Comparison of ENCODE assay signal across 8 cellular contexts in the genomic region with DNA sequence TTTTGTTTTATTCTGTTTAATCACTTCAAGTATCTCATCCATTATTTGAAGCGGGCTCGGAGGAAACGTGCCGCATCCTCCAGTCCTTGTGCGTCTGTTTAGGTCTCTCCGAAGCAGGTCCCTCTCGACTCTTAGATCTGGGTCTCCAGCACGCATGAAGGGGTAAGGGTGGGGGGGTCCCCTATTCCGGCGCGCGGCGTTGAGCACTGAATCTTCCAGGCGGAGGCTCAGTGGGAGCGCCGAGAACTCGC. TPM values are rescaled to one million over a fixed set of nuclear protein-coding genes. Genes with fewer than 3 reads are reported as not detected.
DNase-seq lines count a peak whose midpoint lies in the region; FAIRE-seq and TF ChIP-seq lines count a peak whose summit lies in the region.
"Had no signal": no experiment of that assay in that cellular context is flagged by ENCODE, and none has a peak within 500 bp of the region (broad histone marks: within the 10 kb centered on the region; RNA-seq: fewer than 3 reads in every experiment).

No MANE protein-coding gene starts in this region.

- H3K4me2 ChIP-seq in keratinocyte (ENCODE audit: control insufficient read depth, extremely low read depth, insufficient read depth, low read depth, low read length): peak overlapping the region; percentile 62

- H4K20me1 ChIP-seq in keratinocyte (ENCODE audit: control insufficient read depth, extremely low read depth, insufficient read depth, low read length): no peaks in the 10 kb centered on the region

- DNase-seq in keratinocyte (ENCODE audit: low read depth, low spot score) (no peak), stomach (no peak), glomerular visceral epithelial cell (ENCODE audit: extremely low spot score) (no peak), COR-L47 (lab: John Stamatoyannopoulos, UW) (no peak), cerebellar nuclear complex (lab: John Stamatoyannopoulos, UW) (no peak)

- H3K27ac ChIP-seq in HEK293 (ENCODE audit: extremely low read depth, low read depth, low read length) (peak overlapping the region; percentile 88), keratinocyte (ENCODE audit: control insufficient read depth, insufficient read depth, low read length) (no peak overlapping the region), stomach (no peak overlapping the region)

- CTCF ChIA-PET in HEK293 (lab: Yijun Ruan, JAX): interaction anchor here (0.7 to 1.3 kb wide), 2 partner anchors 9 to 24 kb away, joined by 3 to 6 read pairs; no protein-coding TSS in a partner anchor

- no peak for TF ChIP-seq CTCF in HEK293 (tag by site-specific recombination; IDR thresholded peaks at IDR 0.05)
- TF ChIP-seq CTCF in keratinocyte (optimal IDR thresholded peaks at IDR 0.05 in 1 of 3, IDR thresholded peaks at IDR 0.05 in 1 of 3, conservative IDR thresholded peaks at IDR 0.05 in 1 of 3; ENCODE audit: extremely low read depth in 1 of 3, insufficient read depth in 2 of 3, low read length in 3 of 3): no peak
- no peak for TF ChIP-seq CTCF in stomach (IDR thresholded peaks at IDR 0.05)

- H3K36me3 Mint-ChIP-seq in activated naive CD8-positive, alpha-beta T cell: peaks cover 5% of the 10 kb centered on the region

- no peak for TF ChIP-seq POLR2A in stomach (IDR thresholded peaks at IDR 0.05)

- no peak for TF ChIP-seq EP300 in stomach (IDR thresholded peaks at IDR 0.05)

- FAIRE-seq in keratinocyte (lab: Jason Lieb, UNC): no peak

- no peak overlapping the region for H2AFZ ChIP-seq in keratinocyte (ENCODE audit: control insufficient read depth, low read length)

- H3K4me3 Mint-ChIP-seq in activated naive CD8-positive, alpha-beta T cell: peak overlapping the region; percentile 88

- peaks cover 9% of the 10 kb centered on the region; the same call in 1 of the 2 replicates for H3K4me1 ChIP-seq in HEK293 (ENCODE audit: control insufficient read depth, insufficient read depth, low read length)
- H3K4me1 ChIP-seq in keratinocyte (ENCODE audit: control insufficient read depth, extremely low read depth, insufficient read depth, low read length): peaks cover 14% of the 10 kb centered on the region
- H3K4me1 ChIP-seq in stomach: peaks cover 25 to 31% (median 29%) of the 10 kb centered on the region in 4 donors

- H3K27me3 ChIP-seq in keratinocyte (ENCODE audit: control insufficient read depth, extremely low read depth, insufficient read depth, low read length) (peaks cover 57% of the 10 kb centered on the region), stomach (peaks cover 0 to 69% (median 27%) of the 10 kb centered on the region in 3 donors)

- no peaks in the 10 kb centered on the region for H3K79me2 ChIP-seq in keratinocyte (ENCODE audit: control insufficient read depth, insufficient read depth, low read length)

- WGBS in stomach, 5 donors: 0 to 5% (median 2%) methylated on average over 13 to 17 of the region's 17 CpGs

- H3K4me3 ChIP-seq in HEK293 (ENCODE audit: low read depth, low read length) (peak overlapping the region; percentile 75), keratinocyte (ENCODE audit: control insufficient read depth in 2 of 3, extremely low read depth in 1 of 3, insufficient read depth in 2 of 3, low read depth in 1 of 3, low read length in 3 of 3) (peak overlapping the region in 1 of 3 experiments; percentile 50), stomach (peak overlapping the region; percentile 46 to 68 (median 51))

- H3K9ac ChIP-seq in keratinocyte (ENCODE audit: control insufficient read depth, extremely low read depth, insufficient read depth, low read length): no peak overlapping the region

- H3K36me3 ChIP-seq in HEK293 (ENCODE audit: control insufficient read depth in 2 of 2, insufficient read depth in 1 of 2, low read length in 2 of 2) (no peaks in the 10 kb centered on the region), keratinocyte (ENCODE audit: control insufficient read depth in 2 of 2, extremely low read depth in 1 of 2, insufficient read depth in 2 of 2, low read length in 2 of 2) (no peaks in the 10 kb centered on the region), stomach (no peaks in the 10 kb centered on the region)

- intact Hi-C loops in stomach (cut with DNase I; ENCODE audit: low total_unique reads): no loop called here

- H3K27ac Mint-ChIP-seq in activated naive CD8-positive, alpha-beta T cell: no peak overlapping the region

- peaks cover 23% of the 10 kb centered on the region for H3K4me1 Mint-ChIP-seq in activated naive CD8-positive, alpha-beta T cell (ENCODE audit: low read depth)

- dilution Hi-C loops in keratinocyte (cut with MboI; ENCODE audit: extremely low pct_ligation_motif_present, low sequenced_read_pairs): no loop called here

- H3K27me3 Mint-ChIP-seq in activated naive CD8-positive, alpha-beta T cell: peaks cover 42% of the 10 kb centered on the region

- H3K9me3 ChIP-seq in HEK293 (ENCODE audit: control insufficient read depth, insufficient read depth, low read depth, low read length) (no peaks in the 10 kb centered on the region), keratinocyte (ENCODE audit: control insufficient read depth, low read depth, low read length) (no peaks in the 10 kb centered on the region), stomach (peaks cover 9 to 21% (median 16%) of the 10 kb centered on the region in 4 donors)

- H3K9me1 ChIP-seq in keratinocyte (ENCODE audit: control insufficient read depth, extremely low read depth, insufficient read depth, low read length): no peaks in the 10 kb centered on the region

- POLR2A ChIA-PET in HEK293 (lab: Yijun Ruan, JAX): interaction anchor here (0.9 to 1.9 kb wide), 3 partner anchors 13 to 201 kb away, joined by 3 to 4 read pairs (median 3); no protein-coding TSS in a partner anchor

- H3K9me3 Mint-ChIP-seq in activated naive CD8-positive, alpha-beta T cell (ENCODE audit: low read depth): peaks cover 20% of the 10 kb centered on the region

TF ChIP-seq in HEK293, 187 proteins besides CTCF, POLR2A, EP300 and RAD21 (continues in another document):
- TF ChIP-seq SP7 (tag by site-specific recombination; IDR thresholded peaks at IDR 0.05) (0 out of 2 replicates have a peak, but pooled peaks have one; percentile 48), ZNF48 (tag by site-specific recombination; IDR thresholded peaks at IDR 0.05) (no peak), ZNF513 (tag by site-specific recombination; IDR thresholded peaks at IDR 0.05) (no peak)
- TF ChIP-seq, protein P1, sequence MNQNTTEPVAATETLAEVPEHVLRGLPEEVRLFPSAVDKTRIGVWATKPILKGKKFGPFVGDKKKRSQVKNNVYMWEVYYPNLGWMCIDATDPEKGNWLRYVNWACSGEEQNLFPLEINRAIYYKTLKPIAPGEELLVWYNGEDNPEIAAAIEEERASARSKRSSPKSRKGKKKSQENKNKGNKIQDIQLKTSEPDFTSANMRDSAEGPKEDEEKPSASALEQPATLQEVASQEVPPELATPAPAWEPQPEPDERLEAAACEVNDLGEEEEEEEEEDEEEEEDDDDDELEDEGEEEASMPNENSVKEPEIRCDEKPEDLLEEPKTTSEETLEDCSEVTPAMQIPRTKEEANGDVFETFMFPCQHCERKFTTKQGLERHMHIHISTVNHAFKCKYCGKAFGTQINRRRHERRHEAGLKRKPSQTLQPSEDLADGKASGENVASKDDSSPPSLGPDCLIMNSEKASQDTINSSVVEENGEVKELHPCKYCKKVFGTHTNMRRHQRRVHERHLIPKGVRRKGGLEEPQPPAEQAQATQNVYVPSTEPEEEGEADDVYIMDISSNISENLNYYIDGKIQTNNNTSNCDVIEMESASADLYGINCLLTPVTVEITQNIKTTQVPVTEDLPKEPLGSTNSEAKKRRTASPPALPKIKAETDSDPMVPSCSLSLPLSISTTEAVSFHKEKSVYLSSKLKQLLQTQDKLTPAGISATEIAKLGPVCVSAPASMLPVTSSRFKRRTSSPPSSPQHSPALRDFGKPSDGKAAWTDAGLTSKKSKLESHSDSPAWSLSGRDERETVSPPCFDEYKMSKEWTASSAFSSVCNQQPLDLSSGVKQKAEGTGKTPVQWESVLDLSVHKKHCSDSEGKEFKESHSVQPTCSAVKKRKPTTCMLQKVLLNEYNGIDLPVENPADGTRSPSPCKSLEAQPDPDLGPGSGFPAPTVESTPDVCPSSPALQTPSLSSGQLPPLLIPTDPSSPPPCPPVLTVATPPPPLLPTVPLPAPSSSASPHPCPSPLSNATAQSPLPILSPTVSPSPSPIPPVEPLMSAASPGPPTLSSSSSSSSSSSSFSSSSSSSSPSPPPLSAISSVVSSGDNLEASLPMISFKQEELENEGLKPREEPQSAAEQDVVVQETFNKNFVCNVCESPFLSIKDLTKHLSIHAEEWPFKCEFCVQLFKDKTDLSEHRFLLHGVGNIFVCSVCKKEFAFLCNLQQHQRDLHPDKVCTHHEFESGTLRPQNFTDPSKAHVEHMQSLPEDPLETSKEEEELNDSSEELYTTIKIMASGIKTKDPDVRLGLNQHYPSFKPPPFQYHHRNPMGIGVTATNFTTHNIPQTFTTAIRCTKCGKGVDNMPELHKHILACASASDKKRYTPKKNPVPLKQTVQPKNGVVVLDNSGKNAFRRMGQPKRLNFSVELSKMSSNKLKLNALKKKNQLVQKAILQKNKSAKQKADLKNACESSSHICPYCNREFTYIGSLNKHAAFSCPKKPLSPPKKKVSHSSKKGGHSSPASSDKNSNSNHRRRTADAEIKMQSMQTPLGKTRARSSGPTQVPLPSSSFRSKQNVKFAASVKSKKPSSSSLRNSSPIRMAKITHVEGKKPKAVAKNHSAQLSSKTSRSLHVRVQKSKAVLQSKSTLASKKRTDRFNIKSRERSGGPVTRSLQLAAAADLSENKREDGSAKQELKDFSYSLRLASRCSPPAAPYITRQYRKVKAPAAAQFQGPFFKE (tag by site-specific recombination; IDR thresholded peaks at IDR 0.05; ENCODE audit: borderline replicate concordance): no peak

RNA-seq across cellular contexts. Expression of gene LGR5, which starts 0.3 kb away (rescaled TPM):
- polyA plus RNA-seq in keratinocyte (0.05 to 0.19 TPM (median 0.05 TPM) in 3 replicates), stomach (1 to 10 TPM in 1 of 3 donors, under 1 TPM in 1, not detected in 1; 0.06 to 1.2 TPM)
- polyA plus RNA-seq in keratinocyte (2011; ENCODE audit: low read depth): not detected
- 0.03 and 0.04 TPM in 2 replicates for polyA plus RNA-seq in keratinocyte (2011; cell fraction: cytosol; rRNA removed)
- polyA plus RNA-seq in keratinocyte (2011; cell fraction: nucleus; rRNA removed): 0.31 and 0.37 TPM in 2 replicates
- polyA plus RNA-seq in keratinocyte (2012; ENCODE audit: low replicate concordance): 0.06 and 0.07 TPM in 2 replicates
- 0.10 TPM in 1 of 3 replicates, not detected in the others for polyA minus RNA-seq in keratinocyte
- not detected for polyA minus RNA-seq in keratinocyte (2011; cell fraction: cytosol; rRNA and poly(A)+ RNA removed)
- polyA minus RNA-seq in keratinocyte (2011; cell fraction: nucleus; rRNA and poly(A)+ RNA removed): 0.21 and 0.54 TPM in 2 replicates
- 10 to 100 TPM in 1 of 5 donors, 1 to 10 TPM in 1, under 1 TPM in 1, not detected in 2; 0.58 to 16.0 (median 6.1) TPM for total RNA-seq in stomach
- total RNA-seq: myocyte had no signal
